In the genomic region with DNA sequence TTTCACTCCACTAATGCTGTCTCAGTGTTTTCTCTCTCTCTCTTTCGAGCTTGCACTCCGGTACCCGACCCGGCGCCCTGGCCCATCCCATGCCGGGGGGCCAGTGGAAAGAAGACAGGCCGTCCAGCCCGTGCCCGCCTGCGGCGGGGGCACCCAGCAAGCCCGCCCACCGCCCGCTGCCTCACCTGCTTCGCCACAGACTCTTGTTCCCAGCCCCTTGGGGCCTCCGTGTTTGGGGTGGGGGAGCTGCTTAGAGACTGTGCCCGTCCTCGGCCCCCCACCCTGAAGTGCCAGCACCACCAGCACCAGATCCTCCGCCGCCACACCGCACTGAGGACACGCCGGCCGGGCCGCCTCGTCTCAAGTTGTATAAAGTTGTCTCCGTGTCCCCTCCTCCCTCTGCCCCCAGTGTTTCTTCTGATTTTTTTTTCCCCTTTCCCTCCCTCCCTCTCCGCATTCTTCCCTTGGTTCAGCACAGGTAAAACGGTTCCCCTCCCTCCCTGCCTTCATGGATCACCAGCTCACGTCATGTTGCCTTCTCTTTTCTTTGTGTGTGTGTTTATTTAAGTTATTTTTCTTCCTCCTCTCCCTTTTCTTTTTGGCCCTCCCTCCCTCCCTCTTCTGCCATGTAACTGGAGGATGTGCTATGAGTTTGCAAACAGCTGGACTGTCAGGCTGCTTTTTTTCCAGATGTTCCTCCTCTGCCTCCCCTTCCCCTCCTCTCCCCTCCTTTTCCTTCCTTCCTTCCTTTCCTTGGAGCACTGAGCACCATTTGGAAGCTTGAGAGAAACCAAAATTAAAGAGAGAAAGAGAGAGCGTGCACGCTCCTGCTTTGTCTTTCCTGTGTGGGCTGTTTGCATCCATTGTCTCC, we compare ENCODE assay signal across 10 cellular contexts. TPM values are rescaled to one million over a fixed set of nuclear protein-coding genes. Genes with fewer than 3 reads are reported as not detected.
DNase-seq lines count a peak whose midpoint lies in the region; ATAC-seq, FAIRE-seq and TF ChIP-seq lines count a peak whose summit lies in the region.
"Had no signal": no experiment of that assay in that cellular context is flagged by ENCODE, and none has a peak within 500 bp of the region (broad histone marks: within the 10 kb centered on the region; RNA-seq: fewer than 3 reads in every experiment).

No MANE protein-coding gene starts in this region.

- H3K9me3 ChIP-seq in kidney (ENCODE audit: control insufficient read depth in 1 of 2, low read length in 2 of 2) (no peaks in the 10 kb centered on the region), thoracic aorta (no peaks in the 10 kb centered on the region)

- DNase-seq in activated naive CD4-positive, alpha-beta T cell (lab: John Stamatoyannopoulos, UW), result no peak
- no peak for DNase-seq in activated T-helper 1 cell treated with anti-CD3 and anti-CD28 coated beads, Interleukin-12 subunit alpha, Interleukin-12 subunit beta, Interleukin-2, Interleukin-4 antibody, amounts not matched to agents 30 ng/mL and 10 ng/mL and 1 ng/mL, durations not matched to agents 14 hours and 24 hours and 36 hours (ENCODE audit: low spot score)
- peak; percentile 83 for DNase-seq in kidney
- DNase-seq in thoracic aorta (ENCODE audit: low spot score), result no peak
- no peak for DNase-seq in NCI-H1048 (lab: John Stamatoyannopoulos, UW)
- DNase-seq in activated CD4-positive, CD25-positive, alpha-beta regulatory T cell (lab: John Stamatoyannopoulos, UW), result no peak
- DNase-seq: NCI-H2029 treated with DMSO at 0.1 percent for 48 hours had no signal

- no peaks in the 10 kb centered on the region for H3K27me3 ChIP-seq in thoracic aorta (replicated peaks; ENCODE audit: insufficient read depth)

- intact Hi-C loops in activated T-helper 1 cell treated with anti-CD3 and anti-CD28 coated beads, Interleukin-12 subunit alpha, Interleukin-12 subunit beta, Interleukin-2, Interleukin-4 antibody, amounts not matched to agents 30 ng/mL and 10 ng/mL and 1 ng/mL, durations not matched to agents 14 hours and 24 hours and 36 hours (cut with micrococcal nuclease), result loop anchor here (5.0 to 10.0 kb wide), 3 partner anchors 876 to 1267 kb away; partner anchors contain the start of genes CCDC106, KMT5C, ZNF580 and ZNF581
- intact Hi-C loops in kidney (cut with DNase I), result no loop called here

- H3K36me3 ChIP-seq in kidney (ENCODE audit: control insufficient read depth in 1 of 2, insufficient read depth in 2 of 2, low read length in 2 of 2) (peaks cover 25 to 31% of the 10 kb centered on the region in 2 donors), thoracic aorta (peaks cover 57% of the 10 kb centered on the region)

- no peaks in the 10 kb centered on the region for H3K27me3 Mint-ChIP-seq in activated naive CD4-positive, alpha-beta T cell treated with anti-CD3 and anti-CD28 coated beads, Interleukin-2, amount 50 U/mL, for 24 hours
- H3K27me3 Mint-ChIP-seq in activated T-helper 1 cell treated with anti-CD3 and anti-CD28 coated beads, Interleukin-12 subunit alpha, Interleukin-12 subunit beta, Interleukin-2, Interleukin-4 antibody, amounts not matched to agents 30 ng/mL and 10 ng/mL and 1 ng/mL, durations not matched to agents 14 hours and 24 hours and 36 hours (ENCODE audit: insufficient read depth), result peaks cover 4% of the 10 kb centered on the region

- H3K9ac ChIP-seq in kidney (ENCODE audit: low read length in 2 of 2), result no peak overlapping the region

- H3K4me1 Mint-ChIP-seq in activated naive CD4-positive, alpha-beta T cell treated with anti-CD3 and anti-CD28 coated beads, Interleukin-2, amount 50 U/mL, for 24 hours, result peaks cover 25% of the 10 kb centered on the region
- H3K4me1 Mint-ChIP-seq in activated T-helper 1 cell treated with anti-CD3 and anti-CD28 coated beads, Interleukin-12 subunit alpha, Interleukin-12 subunit beta, Interleukin-2, Interleukin-4 antibody, amounts not matched to agents 30 ng/mL and 10 ng/mL and 1 ng/mL, durations not matched to agents 14 hours and 24 hours and 36 hours (ENCODE audit: low read depth), result peaks cover 31% of the 10 kb centered on the region

- peaks cover 7% of the 10 kb centered on the region for H3K36me3 Mint-ChIP-seq in activated naive CD4-positive, alpha-beta T cell treated with anti-CD3 and anti-CD28 coated beads, Interleukin-2, amount 50 U/mL, for 24 hours
- peaks cover 31% of the 10 kb centered on the region for H3K36me3 Mint-ChIP-seq in activated T-helper 1 cell treated with anti-CD3 and anti-CD28 coated beads, Interleukin-12 subunit alpha, Interleukin-12 subunit beta, Interleukin-2, Interleukin-4 antibody, amounts not matched to agents 30 ng/mL and 10 ng/mL and 1 ng/mL, durations not matched to agents 14 hours and 24 hours and 36 hours (ENCODE audit: low read depth)

- H3K4me1 ChIP-seq in kidney (ENCODE audit: control insufficient read depth in 1 of 2, insufficient read depth in 1 of 2, low read depth in 1 of 2, low read length in 2 of 2) (peaks cover 5 to 10% of the 10 kb centered on the region in 2 donors), thoracic aorta (ENCODE audit: control insufficient read depth in 1 of 2, low read depth in 2 of 2) (peaks cover 9 to 23% of the 10 kb centered on the region in 2 donors)

- FAIRE-seq in kidney (lab: Jason Lieb, UNC), result no peak
- FAIRE-seq: D721Med had no signal

- TF ChIP-seq CTCF in kidney (IDR thresholded peaks at IDR 0.05; ENCODE audit: borderline replicate concordance, extremely low read depth, insufficient read depth) (no peak), thoracic aorta (IDR thresholded peaks at IDR 0.05) (no peak)

- no peaks in the 10 kb centered on the region for H3K9me3 Mint-ChIP-seq in activated naive CD4-positive, alpha-beta T cell treated with anti-CD3 and anti-CD28 coated beads, Interleukin-2, amount 50 U/mL, for 24 hours
- H3K9me3 Mint-ChIP-seq in activated T-helper 1 cell treated with anti-CD3 and anti-CD28 coated beads, Interleukin-12 subunit alpha, Interleukin-12 subunit beta, Interleukin-2, Interleukin-4 antibody, amounts not matched to agents 30 ng/mL and 10 ng/mL and 1 ng/mL, durations not matched to agents 14 hours and 24 hours and 36 hours, result no peaks in the 10 kb centered on the region

- no peak for ATAC-seq in thoracic aorta (ENCODE audit: insufficient number of reproducible peaks, low FRiP score, low read depth)
- ATAC-seq in HG03354 (IDR thresholded peaks at IDR 0.05; ENCODE audit: poor library complexity, severe bottlenecking, unreplicated experiment), result no peak

- H3K27ac ChIP-seq in kidney (ENCODE audit: low read depth in 2 of 2, low read length in 2 of 2), result no peak overlapping the region
- peak overlapping the region in 1 of 2 donors; percentile 97 for H3K27ac ChIP-seq in thoracic aorta

- H3K4me3 ChIP-seq in kidney (ENCODE audit: low read length in 2 of 2) (peak overlapping the region in 1 of 2 donors; percentile 53), thoracic aorta (peak overlapping the region; percentile 75)

- H3K27ac Mint-ChIP-seq in activated naive CD4-positive, alpha-beta T cell treated with anti-CD3 and anti-CD28 coated beads, Interleukin-2, amount 50 U/mL, for 24 hours, result peak overlapping the region; percentile 30
- H3K27ac Mint-ChIP-seq in activated T-helper 1 cell treated with anti-CD3 and anti-CD28 coated beads, Interleukin-12 subunit alpha, Interleukin-12 subunit beta, Interleukin-2, Interleukin-4 antibody, amounts not matched to agents 30 ng/mL and 10 ng/mL and 1 ng/mL, durations not matched to agents 14 hours and 24 hours and 36 hours, result no peak overlapping the region

- H3K4me3 Mint-ChIP-seq in activated naive CD4-positive, alpha-beta T cell treated with anti-CD3 and anti-CD28 coated beads, Interleukin-2, amount 50 U/mL, for 24 hours, result peak overlapping the region; percentile 72
- H3K4me3 Mint-ChIP-seq in activated T-helper 1 cell treated with anti-CD3 and anti-CD28 coated beads, Interleukin-12 subunit alpha, Interleukin-12 subunit beta, Interleukin-2, Interleukin-4 antibody, amounts not matched to agents 30 ng/mL and 10 ng/mL and 1 ng/mL, durations not matched to agents 14 hours and 24 hours and 36 hours, result peak overlapping the region; percentile 74

RNA-seq across cellular contexts. Expression of gene LENG9, which starts 2.1 kb away (rescaled TPM):
- total RNA-seq in activated T-helper 1 cell treated with anti-CD3 and anti-CD28 coated beads, Interleukin-12 subunit alpha, Interleukin-12 subunit beta, Interleukin-2, Interleukin-4 antibody, amounts not matched to agents 30 ng/mL and 10 ng/mL and 1 ng/mL, durations not matched to agents 14 hours and 24 hours and 36 hours, result 8.4 and 11.5 TPM in 2 replicates
- total RNA-seq in kidney (6.8 TPM), thoracic aorta (10 to 100 TPM in 1 of 2 donors, 1 to 10 TPM in 1; 8.5 to 14.4 TPM)
- 2.0 TPM for polyA plus RNA-seq in kidney (ENCODE audit: insufficient read depth, low read depth, low replicate concordance)

RNA-seq across cellular contexts. Expression of gene CDC42EP5, which starts 11.7 kb away (rescaled TPM):
- not detected in 2 replicates for total RNA-seq in activated T-helper 1 cell treated with anti-CD3 and anti-CD28 coated beads, Interleukin-12 subunit alpha, Interleukin-12 subunit beta, Interleukin-2, Interleukin-4 antibody, amounts not matched to agents 30 ng/mL and 10 ng/mL and 1 ng/mL, durations not matched to agents 14 hours and 24 hours and 36 hours
- 29.9 TPM for total RNA-seq in kidney
- 19.3 TPM for polyA plus RNA-seq in kidney (ENCODE audit: insufficient read depth, low read depth, low replicate concordance)
- total RNA-seq in thoracic aorta, result 10 to 100 TPM; 41.2 to 55.9 TPM

RNA-seq across cellular contexts. Expression of gene LENG8, which starts 12.4 kb away (rescaled TPM):
- total RNA-seq in activated T-helper 1 cell treated with anti-CD3 and anti-CD28 coated beads, Interleukin-12 subunit alpha, Interleukin-12 subunit beta, Interleukin-2, Interleukin-4 antibody, amounts not matched to agents 30 ng/mL and 10 ng/mL and 1 ng/mL, durations not matched to agents 14 hours and 24 hours and 36 hours, result 192 and 193 TPM in 2 replicates
- total RNA-seq in kidney (208 TPM), thoracic aorta (100 to 1,000 TPM; 282 to 305 TPM)
- 48.6 TPM for polyA plus RNA-seq in kidney (ENCODE audit: insufficient read depth, low read depth, low replicate concordance)

RNA-seq across cellular contexts. Expression of gene LAIR2, which starts 41.2 kb away (rescaled TPM):
- 45.7 and 49.1 TPM in 2 replicates for total RNA-seq in activated T-helper 1 cell treated with anti-CD3 and anti-CD28 coated beads, Interleukin-12 subunit alpha, Interleukin-12 subunit beta, Interleukin-2, Interleukin-4 antibody, amounts not matched to agents 30 ng/mL and 10 ng/mL and 1 ng/mL, durations not matched to agents 14 hours and 24 hours and 36 hours
- total RNA-seq in kidney (not detected), thoracic aorta (not detected)
- not detected for polyA plus RNA-seq in kidney (ENCODE audit: insufficient read depth, low read depth, low replicate concordance)

RNA-seq across cellular contexts. Expression of gene TTYH1, which starts 46.2 kb away (rescaled TPM):
- 0.49 and 0.59 TPM in 2 replicates for total RNA-seq in activated T-helper 1 cell treated with anti-CD3 and anti-CD28 coated beads, Interleukin-12 subunit alpha, Interleukin-12 subunit beta, Interleukin-2, Interleukin-4 antibody, amounts not matched to agents 30 ng/mL and 10 ng/mL and 1 ng/mL, durations not matched to agents 14 hours and 24 hours and 36 hours
- total RNA-seq in kidney (1.5 TPM), thoracic aorta (not detected)
- 1.9 TPM for polyA plus RNA-seq in kidney (ENCODE audit: insufficient read depth, low read depth, low replicate concordance)

Comparison
In these comparisons a context has a peak if more than half of its experiments do, and no peak if none do; other contexts are left out.
1. RNA of gene CDC42EP5, which starts 11.7 kb away (total RNA-seq): 41.2 to 55.9 TPM in thoracic aorta and 29.9 TPM in kidney (single experiment); not detected in activated T-helper 1 cell treated with anti-CD3 and anti-CD28 coated beads, Interleukin-12 subunit alpha, Interleukin-12 subunit beta, Interleukin-2, Interleukin-4 antibody, amounts not matched to agents 30 ng/mL and 10 ng/mL and 1 ng/mL, durations not matched to agents 14 hours and 24 hours and 36 hours; every median in the first group is over 10 times any median in the second.